1 cellular context compared by ENCODE assay signal in the genomic region with DNA sequence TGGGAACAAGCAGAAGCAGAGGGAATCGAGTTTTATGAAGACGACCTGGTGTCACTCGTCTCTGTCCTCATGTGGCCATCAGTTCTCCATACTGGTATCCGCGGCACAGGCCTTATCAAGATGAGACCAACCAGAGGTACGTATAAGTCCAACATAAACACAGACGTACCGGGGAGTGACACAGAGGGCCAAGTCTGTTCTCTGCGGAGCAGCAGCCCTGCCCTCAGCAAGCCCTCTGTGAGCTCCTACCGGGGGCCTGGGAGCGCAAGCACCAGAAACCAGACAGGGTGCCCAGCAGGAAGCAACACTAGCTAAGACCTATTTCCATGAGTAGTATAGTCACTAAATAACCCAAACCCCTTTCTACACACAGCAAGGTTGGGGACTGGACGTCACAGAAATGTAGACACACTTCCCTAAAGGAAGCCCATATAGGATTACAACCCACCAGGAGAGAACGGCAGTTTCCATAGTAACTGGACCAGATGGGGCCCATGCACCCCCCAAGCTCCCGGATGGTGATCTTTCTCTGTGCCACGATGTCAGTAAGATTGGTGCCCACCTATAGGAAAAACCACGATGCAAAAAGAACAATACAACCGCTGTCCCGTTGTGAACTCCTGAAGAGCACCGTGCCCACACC.
TF ChIP-seq lines count a peak whose summit lies in the region.

No MANE protein-coding gene starts in this region.

TF ChIP-seq in IMR-90, 13 proteins besides CTCF, POLR2A, EP300 and RAD21:
- TF ChIP-seq NFE2L2 (IDR thresholded peaks at IDR 0.05; ENCODE audit: low read depth, low read length), result no peak
- no peak for TF ChIP-seq BHLHE40 (IDR thresholded peaks at IDR 0.05; ENCODE audit: low read depth, low read length)
- no peak for TF ChIP-seq FOS (IDR thresholded peaks at IDR 0.05; ENCODE audit: low read depth, low read length)
- TF ChIP-seq MXI1 (IDR thresholded peaks at IDR 0.05; ENCODE audit: borderline replicate concordance, low read depth, low read length), result no peak
- TF ChIP-seq, protein P1, sequence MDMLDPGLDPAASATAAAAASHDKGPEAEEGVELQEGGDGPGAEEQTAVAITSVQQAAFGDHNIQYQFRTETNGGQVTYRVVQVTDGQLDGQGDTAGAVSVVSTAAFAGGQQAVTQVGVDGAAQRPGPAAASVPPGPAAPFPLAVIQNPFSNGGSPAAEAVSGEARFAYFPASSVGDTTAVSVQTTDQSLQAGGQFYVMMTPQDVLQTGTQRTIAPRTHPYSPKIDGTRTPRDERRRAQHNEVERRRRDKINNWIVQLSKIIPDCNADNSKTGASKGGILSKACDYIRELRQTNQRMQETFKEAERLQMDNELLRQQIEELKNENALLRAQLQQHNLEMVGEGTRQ (IDR thresholded peaks at IDR 0.05; ENCODE audit: low read depth, low read length), result no peak
- TF ChIP-seq, protein P2, sequence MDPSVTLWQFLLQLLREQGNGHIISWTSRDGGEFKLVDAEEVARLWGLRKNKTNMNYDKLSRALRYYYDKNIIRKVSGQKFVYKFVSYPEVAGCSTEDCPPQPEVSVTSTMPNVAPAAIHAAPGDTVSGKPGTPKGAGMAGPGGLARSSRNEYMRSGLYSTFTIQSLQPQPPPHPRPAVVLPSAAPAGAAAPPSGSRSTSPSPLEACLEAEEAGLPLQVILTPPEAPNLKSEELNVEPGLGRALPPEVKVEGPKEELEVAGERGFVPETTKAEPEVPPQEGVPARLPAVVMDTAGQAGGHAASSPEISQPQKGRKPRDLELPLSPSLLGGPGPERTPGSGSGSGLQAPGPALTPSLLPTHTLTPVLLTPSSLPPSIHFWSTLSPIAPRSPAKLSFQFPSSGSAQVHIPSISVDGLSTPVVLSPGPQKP (IDR thresholded peaks at IDR 0.05; ENCODE audit: borderline replicate concordance, low read depth, low read length), result no peak
- TF ChIP-seq MAFK (IDR thresholded peaks at IDR 0.05; ENCODE audit: low read depth, low read length), result no peak
- no peak for TF ChIP-seq SMC3 (IDR thresholded peaks at IDR 0.05; ENCODE audit: low read depth, low read length)
- no peak for TF ChIP-seq CHD1 (IDR thresholded peaks at IDR 0.05; ENCODE audit: low read depth, low read length)
- no peak for TF ChIP-seq MAZ (IDR thresholded peaks at IDR 0.05; ENCODE audit: borderline replicate concordance, low read depth, low read length)
- no peak for TF ChIP-seq RCOR1 (IDR thresholded peaks at IDR 0.05; ENCODE audit: insufficient replicate concordance, low read length)
- no peak for TF ChIP-seq RFX5 (IDR thresholded peaks at IDR 0.05; ENCODE audit: low read depth, low read length)
- no peak for TF ChIP-seq CEBPB (IDR thresholded peaks at IDR 0.05; ENCODE audit: low read depth, low read length)
